Comparison of ENCODE assay signal across 16 cellular contexts in the genomic region with DNA sequence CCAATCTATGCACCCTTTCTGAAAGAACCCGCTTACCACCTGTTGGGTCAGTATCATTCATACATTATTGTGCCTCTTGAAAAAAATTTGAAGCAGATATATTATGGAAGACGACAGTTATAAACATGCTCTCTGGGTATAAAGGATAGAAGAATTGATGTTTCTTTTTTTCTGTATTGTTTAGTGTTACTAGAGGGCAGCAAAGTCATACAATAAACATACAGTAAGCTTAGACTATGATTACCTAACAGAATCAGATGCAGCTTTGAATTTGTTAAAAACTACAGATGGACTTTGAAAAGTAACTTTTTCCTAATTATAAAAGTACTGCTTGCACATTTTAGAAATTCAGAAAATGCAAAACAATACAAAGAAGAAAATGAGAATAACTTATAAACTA. TPM values are rescaled to one million over a fixed set of nuclear protein-coding genes. Genes with fewer than 3 reads are reported as not detected.
A peak's percentile ranks its signal among the peaks of the same experiment; 100 is the strongest.
DNase-seq lines count a peak whose midpoint lies in the region; TF ChIP-seq lines count a peak whose summit lies in the region.
"Had no signal": no experiment of that assay in that cellular context is flagged by ENCODE, and none has a peak within 500 bp of the region (broad histone marks: within the 10 kb centered on the region; RNA-seq: fewer than 3 reads in every experiment).

No MANE protein-coding gene starts in this region.

- no peaks in the 10 kb centered on the region for H3K36me3 ChIP-seq in adipocyte (ENCODE audit: control insufficient read depth, insufficient read depth, low read length, severe bottlenecking)
- H3K36me3 ChIP-seq in neural cell (ENCODE audit: insufficient read depth, low read length): no peaks in the 10 kb centered on the region
- H3K36me3 ChIP-seq: BE2C, sigmoid colon had no signal

- no peaks in the 10 kb centered on the region for H3K4me1 ChIP-seq in adipocyte (ENCODE audit: control insufficient read depth, insufficient read depth, low read length)
- H3K4me1 ChIP-seq: BE2C, sigmoid colon had no signal

- H3K9me2 ChIP-seq in neural cell (ENCODE audit: insufficient read depth, low read length): no peaks in the 10 kb centered on the region

- H3K4me3 ChIP-seq in AG10803 (ENCODE audit: low read length): no peak overlapping the region
- no peak overlapping the region for H3K4me3 ChIP-seq in adipocyte (ENCODE audit: low read length)
- no peak overlapping the region for H3K4me3 ChIP-seq in neural cell (ENCODE audit: low read length)
- H3K4me3 ChIP-seq: sigmoid colon had no signal

- peak; percentile 47 for TF ChIP-seq CTCF in AG10803 (conservative IDR thresholded peaks at IDR 0.05; ENCODE audit: low read length)
- peak; percentile 7 for TF ChIP-seq CTCF in neural cell (IDR thresholded peaks at IDR 0.05; ENCODE audit: poor library complexity, severe bottlenecking)

- H3K79me2 ChIP-seq in neural cell (replicated peaks; ENCODE audit: insufficient read depth, low read length): no peaks in the 10 kb centered on the region

- TF ChIP-seq RAD21 in neural cell (conservative IDR thresholded peaks at IDR 0.05): no peak

- no peak overlapping the region for H2AFZ ChIP-seq in neural cell (ENCODE audit: low read depth, low read length)

- peak; percentile 24 for DNase-seq in AG10803 (ENCODE audit: low read depth)
- DNase-seq in LoVo (ENCODE audit: low spot score): peak; percentile 1
- peak; percentile 40 for DNase-seq in adipocyte (ENCODE audit: low read depth)
- no peak for DNase-seq in dedifferentiated amniotic fluid mesenchymal stem cell (ENCODE audit: extremely low spot score)
- no peak for DNase-seq in GM19240 (ENCODE audit: insufficient read length, low spot score)
- no peak for DNase-seq in midbrain (lab: John Stamatoyannopoulos, UW)
- DNase-seq: activated CD8-positive, alpha-beta memory T cell treated with anti-CD3 and anti-CD28 coated beads for 24 hours; activated naive CD8-positive, alpha-beta T cell treated with anti-CD3 and anti-CD28 coated beads for 36 hours; BE2C; dermis blood vessel endothelial cell; GDM1; HFFc6; NCI-H146; sigmoid colon; stimulated activated CD4-positive, alpha-beta T cell treated with anti-CD3 and anti-CD28 coated beads, Interleukin-2, amount 100 ng/mL, for 24 hours had no signal

- H3K27me3 ChIP-seq in adipocyte (replicated peaks; ENCODE audit: control insufficient read depth, insufficient read depth, low read length) (no peaks in the 10 kb centered on the region), neural cell (ENCODE audit: insufficient read depth, low read depth, low read length) (no peaks in the 10 kb centered on the region)
- H3K27me3 ChIP-seq: BE2C, sigmoid colon had no signal

- H3K9me3 ChIP-seq in adipocyte (ENCODE audit: control insufficient read depth, low read length) (no peaks in the 10 kb centered on the region), neural cell (ENCODE audit: low read length) (no peaks in the 10 kb centered on the region)
- H3K9me3 ChIP-seq: BE2C, sigmoid colon had no signal

- H3K4me2 ChIP-seq in neural cell (ENCODE audit: low read length): no peak overlapping the region

- H3F3A ChIP-seq in neural cell (ENCODE audit: insufficient read depth, low read length, poor library complexity, severe bottlenecking): no peaks in the 10 kb centered on the region

- no peaks in the 10 kb centered on the region for H4K20me1 ChIP-seq in neural cell (ENCODE audit: insufficient read depth)

- H3K9ac ChIP-seq in adipocyte (ENCODE audit: low read length): no peak overlapping the region
- H3K9ac ChIP-seq in neural cell (ENCODE audit: low read length): no peak overlapping the region

- no peak overlapping the region for H3K27ac ChIP-seq in neural cell (ENCODE audit: low read length)
- H3K27ac ChIP-seq: sigmoid colon had no signal

- no peak for TF ChIP-seq EP300 in neural cell (conservative IDR thresholded peaks at IDR 0.05; ENCODE audit: poor library complexity, severe bottlenecking)

TF ChIP-seq in neural cell, 6 proteins besides CTCF, POLR2A, EP300 and RAD21:
- no peak for TF ChIP-seq SMC3 (conservative IDR thresholded peaks at IDR 0.05; ENCODE audit: poor library complexity)

RNA-seq across cellular contexts. Expression of a gene that starts 11.1 kb away (rescaled TPM):
- polyA plus RNA-seq in neural cell: 211 and 218 TPM in 2 replicates
- 188 and 230 TPM in 2 replicates for polyA minus RNA-seq in neural cell

RNA-seq across cellular contexts. Expression of a gene that starts 54.9 kb away (rescaled TPM):
- 19.0 and 24.1 TPM in 2 replicates for polyA plus RNA-seq in neural cell
- polyA minus RNA-seq in neural cell: 35.3 and 41.0 TPM in 2 replicates

Comparison
In these comparisons a context has a peak if more than half of its experiments do, and no peak if none do; other contexts are left out.
1. DNase-seq: peak in AG10803 (single experiment), LoVo (single experiment) and adipocyte (single experiment); none in dedifferentiated amniotic fluid mesenchymal stem cell (single experiment), GM19240 (single experiment) and midbrain (single experiment).